In genomic region chr2:196252408-196253114, GRCh38 we compare ENCODE assay signal across 14 cellular contexts.
DNase-seq lines count a peak whose midpoint lies in the region; ATAC-seq and TF ChIP-seq lines count a peak whose summit lies in the region.
"Had no signal": no experiment of that assay in that cellular context is flagged by ENCODE, and none has a peak within 500 bp of the region (broad histone marks: within the 10 kb centered on the region; RNA-seq: fewer than 3 reads in every experiment).

No MANE protein-coding gene starts in this region.

- TF ChIP-seq CTCF in tibial nerve (IDR thresholded peaks at IDR 0.05) (no peak), esophagus squamous epithelium (IDR thresholded peaks at IDR 0.05) (no peak)

- H3K4me1 Mint-ChIP-seq in T-helper 2 cell treated with Interferon-gamma antibody and Interleukin-4, amounts not matched to agents 5 μg/mL and 100 μg/mL, for 36 hours (ENCODE audit: low read depth) = peaks cover 57% of the 10 kb centered on the region
- H3K4me1 Mint-ChIP-seq in activated naive CD8-positive, alpha-beta T cell (ENCODE audit: low read depth) = peaks cover 81% of the 10 kb centered on the region
- H3K4me1 Mint-ChIP-seq in naive thymus-derived CD4-positive, alpha-beta T cell = peaks cover 48 to 86% (median 84%) of the 10 kb centered on the region in 7 donors
- H3K4me1 Mint-ChIP-seq: nephron had no signal

- H3K27me3 ChIP-seq in naive thymus-derived CD4-positive, alpha-beta T cell (ENCODE audit: control insufficient read depth in 2 of 2, insufficient read depth in 2 of 2, low read length in 2 of 2) = no peaks in the 10 kb centered on the region
- H3K27me3 ChIP-seq in tibial nerve = no peaks in the 10 kb centered on the region
- no peaks in the 10 kb centered on the region for H3K27me3 ChIP-seq in esophagus squamous epithelium
- H3K27me3 ChIP-seq: dorsolateral prefrontal cortex, SJSA1, tibial artery had no signal

- no peak for TF ChIP-seq EP300 in tibial nerve (IDR thresholded peaks at IDR 0.05)

- no peak for DNase-seq in T-helper 2 cell treated with Interferon-gamma antibody and Interleukin-4, amounts not matched to agents 5 μg/mL and 100 μg/mL, for 36 hours (ENCODE audit: low spot score)
- no peak for DNase-seq in T-helper 2 cell
- DNase-seq in naive thymus-derived CD4-positive, alpha-beta T cell = no peak
- DNase-seq in tibial nerve (ENCODE audit: low spot score in 2 of 2) = no peak
- no peak for DNase-seq in esophagus squamous epithelium (lab: John Stamatoyannopoulos, UW)
- DNase-seq in amygdala (lab: John Stamatoyannopoulos, UW) = no peak
- DNase-seq: amniotic stem cell, dorsolateral prefrontal cortex, NCI-H2081 treated with DMSO at 0.1 percent for 48 hours, tibial artery had no signal

- peaks cover 5% of the 10 kb centered on the region for H3K9me3 Mint-ChIP-seq in T-helper 2 cell treated with Interferon-gamma antibody and Interleukin-4, amounts not matched to agents 5 μg/mL and 100 μg/mL, for 36 hours
- peaks cover 11% of the 10 kb centered on the region for H3K9me3 Mint-ChIP-seq in activated naive CD8-positive, alpha-beta T cell (ENCODE audit: low read depth)
- peaks cover 0 to 12% (median 0%) of the 10 kb centered on the region in 11 donors for H3K9me3 Mint-ChIP-seq in naive thymus-derived CD4-positive, alpha-beta T cell
- H3K9me3 Mint-ChIP-seq: nephron had no signal

- H3K4me3 Mint-ChIP-seq in T-helper 2 cell treated with Interferon-gamma antibody and Interleukin-4, amounts not matched to agents 5 μg/mL and 100 μg/mL, for 36 hours = no peak overlapping the region
- peak overlapping the region; percentile 70 for H3K4me3 Mint-ChIP-seq in activated naive CD8-positive, alpha-beta T cell
- H3K4me3 Mint-ChIP-seq in naive thymus-derived CD4-positive, alpha-beta T cell = peak overlapping the region in 7 of 10 donors; percentile 17 to 61 (median 38)
- H3K4me3 Mint-ChIP-seq: nephron had no signal

- no peak overlapping the region for H3K4me3 ChIP-seq in naive thymus-derived CD4-positive, alpha-beta T cell (ENCODE audit: low read length)
- H3K4me3 ChIP-seq in tibial nerve (no peak overlapping the region), esophagus squamous epithelium (no peak overlapping the region)
- H3K4me3 ChIP-seq: dorsolateral prefrontal cortex, SJSA1, tibial artery had no signal

- no peak for TF ChIP-seq POLR2A in tibial nerve (IDR thresholded peaks at IDR 0.05)
- TF ChIP-seq POLR2A in esophagus squamous epithelium (IDR thresholded peaks at IDR 0.05) = no peak

- ATAC-seq in GM19351 (IDR thresholded peaks at IDR 0.05; ENCODE audit: unreplicated experiment) = peak; percentile 26
- no peak for ATAC-seq in naive thymus-derived CD4-positive, alpha-beta T cell

- no peaks in the 10 kb centered on the region for H3K36me3 ChIP-seq in naive thymus-derived CD4-positive, alpha-beta T cell (ENCODE audit: control insufficient read depth in 2 of 3, insufficient read depth in 3 of 3, low read length in 3 of 3)
- H3K36me3 ChIP-seq in tibial nerve (peaks cover 0 to 3% (median 0%) of the 10 kb centered on the region in 3 donors), esophagus squamous epithelium (peaks cover 0 to 9% (median 0%) of the 10 kb centered on the region in 3 donors)
- H3K36me3 ChIP-seq: SJSA1, tibial artery had no signal

- H3K9me3 ChIP-seq in naive thymus-derived CD4-positive, alpha-beta T cell (ENCODE audit: control insufficient read depth in 2 of 3, low read length in 3 of 3) = no peaks in the 10 kb centered on the region
- H3K9me3 ChIP-seq in tibial nerve (no peaks in the 10 kb centered on the region), esophagus squamous epithelium (no peaks in the 10 kb centered on the region)
- H3K9me3 ChIP-seq: SJSA1, tibial artery had no signal

- H3K27me3 Mint-ChIP-seq in T-helper 2 cell treated with Interferon-gamma antibody and Interleukin-4, amounts not matched to agents 5 μg/mL and 100 μg/mL, for 36 hours (ENCODE audit: low read depth) = no peaks in the 10 kb centered on the region
- H3K27me3 Mint-ChIP-seq in activated naive CD8-positive, alpha-beta T cell = no peaks in the 10 kb centered on the region
- no peaks in the 10 kb centered on the region for H3K27me3 Mint-ChIP-seq in naive thymus-derived CD4-positive, alpha-beta T cell

- peak overlapping the region; percentile 42 for H3K27ac Mint-ChIP-seq in T-helper 2 cell treated with Interferon-gamma antibody and Interleukin-4, amounts not matched to agents 5 μg/mL and 100 μg/mL, for 36 hours
- peak overlapping the region; percentile 94 for H3K27ac Mint-ChIP-seq in activated naive CD8-positive, alpha-beta T cell
- H3K27ac Mint-ChIP-seq in naive thymus-derived CD4-positive, alpha-beta T cell = peak overlapping the region in 6 of 9 donors; percentile 33 to 85 (median 62)
- H3K27ac Mint-ChIP-seq: nephron had no signal

- CTCF ChIA-PET in naive thymus-derived CD4-positive, alpha-beta T cell (lab: Charles Lee) = interaction anchor here (0.7 to 1.2 kb wide), 3 partner anchors 9 to 145 kb away, joined by 4 to 5 read pairs (median 4); no protein-coding TSS in a partner anchor

- H3K4me1 ChIP-seq in naive thymus-derived CD4-positive, alpha-beta T cell (ENCODE audit: control insufficient read depth in 2 of 2, insufficient read depth in 2 of 2, low read length in 2 of 2) = peaks cover 9 to 54% of the 10 kb centered on the region in 2 donors
- peaks cover 0 to 20% (median 7%) of the 10 kb centered on the region in 4 donors for H3K4me1 ChIP-seq in tibial nerve
- peaks cover 0 to 13% (median 3%) of the 10 kb centered on the region in 3 donors for H3K4me1 ChIP-seq in esophagus squamous epithelium

- H3K27ac ChIP-seq in naive thymus-derived CD4-positive, alpha-beta T cell (ENCODE audit: low read depth, low read length) = no peak overlapping the region
- H3K27ac ChIP-seq in tibial nerve (no peak overlapping the region), esophagus squamous epithelium (no peak overlapping the region)
- H3K27ac ChIP-seq: SJSA1, tibial artery had no signal

- intact Hi-C loops in naive thymus-derived CD4-positive, alpha-beta T cell (cut with micrococcal nuclease) = loop anchor here in 1 of 2 donors (1.0 kb wide), 1 partner anchor 10 kb away; no protein-coding TSS in a partner anchor
- intact Hi-C loops in esophagus squamous epithelium (cut with DNase I) = no loop called here

- POLR2A ChIA-PET in naive thymus-derived CD4-positive, alpha-beta T cell (lab: Charles Lee) = interaction anchor here (0.6 to 12.9 kb wide), 8 partner anchors 8 to 88 kb away, joined by 3 to 215 read pairs (median 4); partner anchors contain the start of gene STK17B

- 91 to 100% methylated on average over 1 of the region's 1 CpG for WGBS in tibial nerve, 2 donors
- WGBS in esophagus squamous epithelium, 2 donors = 100% methylated on average over 1 of the region's 1 CpG

- H3K36me3 Mint-ChIP-seq in T-helper 2 cell treated with Interferon-gamma antibody and Interleukin-4, amounts not matched to agents 5 μg/mL and 100 μg/mL, for 36 hours (ENCODE audit: low read depth) = peaks cover 2% of the 10 kb centered on the region
- H3K36me3 Mint-ChIP-seq in activated naive CD8-positive, alpha-beta T cell = peaks cover 15% of the 10 kb centered on the region
- peaks cover 0 to 23% (median 5%) of the 10 kb centered on the region in 5 donors for H3K36me3 Mint-ChIP-seq in naive thymus-derived CD4-positive, alpha-beta T cell

Comparison
In these comparisons a context has a peak if more than half of its experiments do, and no peak if none do; other contexts are left out.
1. H3K27ac Mint-ChIP-seq: peak in every context shown above with its lines; median percentile 94 in activated naive CD8-positive, alpha-beta T cell; 62 in naive thymus-derived CD4-positive, alpha-beta T cell; 42 in T-helper 2 cell treated with Interferon-gamma antibody and Interleukin-4, amounts not matched to agents 5 μg/mL and 100 μg/mL, for 36 hours.